In the genomic region with DNA sequence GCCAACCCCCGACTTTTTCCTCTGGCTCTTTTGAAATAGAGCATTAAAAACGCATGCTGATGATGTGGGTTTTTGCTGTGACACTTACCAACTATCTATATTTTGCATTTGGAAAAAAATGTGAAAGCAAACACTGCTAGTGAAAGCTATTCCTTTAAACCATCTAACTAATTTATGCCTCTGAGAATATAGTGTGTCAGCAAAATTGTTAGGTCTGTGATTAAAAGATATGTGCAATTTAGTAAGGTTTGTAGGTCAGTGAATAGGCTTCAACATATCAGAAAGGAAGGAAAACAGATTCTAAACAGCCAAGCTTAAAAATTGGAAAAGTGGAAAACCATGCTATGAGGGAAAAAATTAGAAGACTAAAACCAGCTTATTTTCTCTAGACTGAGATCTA, we compare ENCODE assay signal across 8 cellular contexts.
"Had no signal": no experiment of that assay in that cellular context is flagged by ENCODE, and none has a peak within 500 bp of the region (broad histone marks: within the 10 kb centered on the region; RNA-seq: fewer than 3 reads in every experiment).

No MANE protein-coding gene starts in this region.

- H3K4me3 ChIP-seq: GM23248, HAP-1 had no signal

- H3K27ac ChIP-seq: GM23248, HL-60 had no signal

- H3K36me3 ChIP-seq: HAP-1 had no signal

- DNase-seq: GM23248, GOT3, H7, HFFc6, KG1 had no signal

- H3K4me1 ChIP-seq: HAP-1 had no signal

- H3K9ac ChIP-seq: GM23248 had no signal

- H3K9me3 ChIP-seq: HAP-1 had no signal

- H2AFZ ChIP-seq: GM23248 had no signal

- ATAC-seq: HCT116 had no signal
